ENCODE assay signal across 1 cellular context in genomic region chr16:49431591-49432290, GRCh38.
TF ChIP-seq lines count a peak whose summit lies in the region.

No MANE protein-coding gene starts in this region.

TF ChIP-seq in H1, 55 proteins besides CTCF, POLR2A, EP300 and RAD21:
- TF ChIP-seq CEBPB (IDR thresholded peaks at IDR 0.05; ENCODE audit: low read depth, low read length) (no peak), BCL11A (IDR thresholded peaks at IDR 0.05; ENCODE audit: low read depth in 2 of 2, low read length in 2 of 2) (no peak), SIN3A (conservative IDR thresholded peaks at IDR 0.05 in 1 of 2, IDR thresholded peaks at IDR 0.05 in 1 of 2; ENCODE audit: low read depth in 1 of 2, low read length in 2 of 2) (no peak), CREB1 (IDR thresholded peaks at IDR 0.05) (no peak), HDAC6 (IDR thresholded peaks at IDR 0.05; ENCODE audit: low read depth, low read length) (no peak), GTF2F1 (IDR thresholded peaks at IDR 0.05; ENCODE audit: borderline replicate concordance, low read depth, low read length) (no peak)
